16 cellular contexts compared by ENCODE assay signal in genomic region chr5:61311836-61312808, GRCh38. TPM values are rescaled to one million over a fixed set of nuclear protein-coding genes. Genes with fewer than 3 reads are reported as not detected.
DNase-seq lines count a peak whose midpoint lies in the region; ATAC-seq and TF ChIP-seq lines count a peak whose summit lies in the region.
"Had no signal": no experiment of that assay in that cellular context is flagged by ENCODE, and none has a peak within 500 bp of the region (broad histone marks: within the 10 kb centered on the region; RNA-seq: fewer than 3 reads in every experiment).

No MANE protein-coding gene starts in this region.

- CTCF ChIA-PET in Panc1 (lab: Charles Lee): no interaction called here

- in situ Hi-C loops in Panc1 (cut with HindIII; ENCODE audit: low pct_unique_long_range_greater_than_20kb, low sequenced_read_pairs): no loop called here

- BruUV-seq in Panc1 (replicated peaks; lab: Mats Ljungman, UMichigan): no TSS peak

- no peaks in the 10 kb centered on the region for H3K36me3 ChIP-seq in Panc1 (ENCODE audit: control insufficient read depth, insufficient read depth, low read length)
- H3K36me3 ChIP-seq: heart right ventricle had no signal

- peaks cover 24% of the 10 kb centered on the region for H3K4me1 ChIP-seq in Panc1 (ENCODE audit: control insufficient read depth, insufficient read depth, low read length)
- H3K4me1 ChIP-seq: testis had no signal

- no peaks in the 10 kb centered on the region for H3K27me3 ChIP-seq in Panc1 (ENCODE audit: control insufficient read depth, insufficient read depth, low read length)
- H3K27me3 ChIP-seq: testis had no signal

- 0 out of 2 replicates have a peak overlapping the region, but pooled peaks have one; percentile 14 for H3K27ac ChIP-seq in Panc1 (ENCODE audit: low read length)
- H3K27ac ChIP-seq: heart right ventricle, testis had no signal

- TF ChIP-seq CTCF in Panc1 (IDR thresholded peaks at IDR 0.05): peak; percentile 24; the same call in 1 of the 2 replicates
- TF ChIP-seq CTCF in epithelial cell of esophagus (IDR thresholded peaks at IDR 0.05; ENCODE audit: insufficient read depth, low read depth, low read length, missing control alignments): no peak

- POLR2A ChIA-PET in Panc1 (lab: Charles Lee): interaction anchor here (0.8 kb wide), 1 partner anchor 19 kb away, joined by 3 read pairs; no protein-coding TSS in a partner anchor

- peak; percentile 88 for DNase-seq in EH (ENCODE audit: low read depth)
- DNase-seq in Panc1 (ENCODE audit: low read depth, low spot score): peak; percentile 98
- peak; percentile 89 for DNase-seq in epithelial cell of esophagus (ENCODE audit: low read depth)
- DNase-seq in pulmonary artery endothelial cell (ENCODE audit: low read depth, low spot score): peak; percentile 91
- no peak for DNase-seq in activated naive CD4-positive, alpha-beta T cell treated with anti-CD3 and anti-CD28 coated beads, Interleukin-2, amount 50 U/mL, for 72 hours (ENCODE audit: low spot score in 2 of 2)
- no peak for DNase-seq in NCI-H748 treated with DMSO at 0.1 percent for 48 hours (lab: John Stamatoyannopoulos, UW)
- DNase-seq in effector memory CD8-positive, alpha-beta T cell: no peak
- no peak for DNase-seq in activated CD8-positive, alpha-beta memory T cell treated with anti-CD3 and anti-CD28 coated beads for 24 hours
- DNase-seq: activated B cell treated with CpG ODN at 0.5 μM for 24 hours, cerebellar nuclear complex, heart right ventricle, NCI-H187 treated with DMSO at 0.1 percent for 48 hours, testis had no signal

- H3K4me3 ChIP-seq in Panc1 (ENCODE audit: low read depth in 2 of 2, low read length in 2 of 2) (0 out of 4 replicates have a peak overlapping the region, but pooled peaks of 1 of the 2 experiments have one; percentile 2), epithelial cell of esophagus (ENCODE audit: low read length) (no peak overlapping the region)
- H3K4me3 ChIP-seq: heart right ventricle, testis had no signal

- H3K9me3 Mint-ChIP-seq in activated naive CD4-positive, alpha-beta T cell treated with anti-CD3 and anti-CD28 coated beads, Interleukin-2, amount 50 U/mL, for 72 hours: no peaks in the 10 kb centered on the region
- no peaks in the 10 kb centered on the region for H3K9me3 Mint-ChIP-seq in effector memory CD8-positive, alpha-beta T cell
- H3K9me3 Mint-ChIP-seq: activated B cell treated with CpG ODN at 0.5 μM for 24 hours had no signal

- no peak overlapping the region for H3K4me3 Mint-ChIP-seq in effector memory CD8-positive, alpha-beta T cell
- H3K4me3 Mint-ChIP-seq: activated B cell treated with CpG ODN at 0.5 μM for 24 hours, IgD-negative memory B cell had no signal

- H3K27me3 Mint-ChIP-seq in effector memory CD8-positive, alpha-beta T cell: peaks cover 38 to 40% of the 10 kb centered on the region in 2 donors

- no peak overlapping the region for H3K27ac Mint-ChIP-seq in activated naive CD4-positive, alpha-beta T cell treated with anti-CD3 and anti-CD28 coated beads, Interleukin-2, amount 50 U/mL, for 72 hours
- H3K27ac Mint-ChIP-seq in effector memory CD8-positive, alpha-beta T cell: no peak overlapping the region
- H3K27ac Mint-ChIP-seq: activated B cell treated with CpG ODN at 0.5 μM for 24 hours, progenitor cell of endocrine pancreas had no signal

- peak; percentile 67 for ATAC-seq in Panc1
- ATAC-seq in activated naive CD4-positive, alpha-beta T cell treated with anti-CD3 and anti-CD28 coated beads, Interleukin-2, amount 50 U/mL, for 72 hours: no peak
- no peak for ATAC-seq in effector memory CD8-positive, alpha-beta T cell (replicated peaks)
- ATAC-seq: heart right ventricle, Right ventricle myocardium inferior had no signal

- H3K4me1 Mint-ChIP-seq in effector memory CD8-positive, alpha-beta T cell (ENCODE audit: low read depth in 2 of 2): no peaks in the 10 kb centered on the region
- H3K4me1 Mint-ChIP-seq: activated B cell treated with CpG ODN at 0.5 μM for 24 hours had no signal

- intact Hi-C loops in Panc1 (cut with micrococcal nuclease; ENCODE audit: unreplicated experiment): no loop called here

- H3K36me3 Mint-ChIP-seq in activated naive CD4-positive, alpha-beta T cell treated with anti-CD3 and anti-CD28 coated beads, Interleukin-2, amount 50 U/mL, for 72 hours: no peaks in the 10 kb centered on the region
- H3K36me3 Mint-ChIP-seq in effector memory CD8-positive, alpha-beta T cell (ENCODE audit: insufficient read depth): no peaks in the 10 kb centered on the region

- H3K9me3 ChIP-seq in Panc1 (ENCODE audit: control insufficient read depth, insufficient read depth, low read depth, low read length): no peaks in the 10 kb centered on the region
- H3K9me3 ChIP-seq: heart right ventricle, testis had no signal

RNA-seq across cellular contexts. Expression of gene ZSWIM6, which starts 19.9 kb away (rescaled TPM):
- 10.8 TPM for total RNA-seq in Panc1 (2021; ENCODE audit: unreplicated experiment)
- 5.0 TPM for polyA plus RNA-seq in Panc1 (2012; ENCODE audit: insufficient read length)
- 21.1 and 25.5 TPM in 2 replicates for total RNA-seq in pulmonary artery endothelial cell
- 1 to 10 TPM; 5.3 to 6.2 TPM for total RNA-seq in activated naive CD4-positive, alpha-beta T cell treated with anti-CD3 and anti-CD28 coated beads, Interleukin-2, amount 50 U/mL, for 72 hours

Comparison
In these comparisons a context has a peak if more than half of its experiments do, and no peak if none do; other contexts are left out.
1. DNase-seq: peak in EH (single experiment), Panc1 (single experiment), epithelial cell of esophagus (single experiment) and pulmonary artery endothelial cell (single experiment); none in activated naive CD4-positive, alpha-beta T cell treated with anti-CD3 and anti-CD28 coated beads, Interleukin-2, amount 50 U/mL, for 72 hours (0 of 2), NCI-H748 treated with DMSO at 0.1 percent for 48 hours (single experiment), effector memory CD8-positive, alpha-beta T cell (0 of 3) and activated CD8-positive, alpha-beta memory T cell treated with anti-CD3 and anti-CD28 coated beads for 24 hours (single experiment).